Comparison of ENCODE assay signal across 2 cellular contexts in the genomic region with DNA sequence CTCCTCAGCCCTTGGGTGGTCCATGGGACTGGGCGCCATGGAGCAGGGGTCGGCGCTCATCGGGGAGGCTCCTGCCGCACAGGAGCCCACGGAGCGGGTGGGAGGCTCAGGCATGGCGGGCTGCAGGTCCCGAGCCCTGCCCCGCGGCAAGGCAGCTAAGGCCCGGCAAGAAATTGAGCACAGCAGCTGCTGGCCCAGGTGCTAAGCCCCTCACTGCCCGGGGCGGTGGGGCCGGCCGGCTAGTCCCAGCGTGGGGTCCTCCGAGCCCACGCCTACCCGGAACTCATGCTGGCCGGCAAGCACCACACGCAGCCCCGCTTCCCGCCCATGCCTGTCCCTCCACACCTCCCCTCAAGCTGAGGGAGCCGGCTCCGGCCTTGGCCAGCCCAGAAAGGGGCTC. TPM values are rescaled to one million over a fixed set of nuclear protein-coding genes. Genes with fewer than 3 reads are reported as not detected.
DNase-seq lines count a peak whose midpoint lies in the region.
"Not testable (repeated sequence)": the region's sequence is repeated elsewhere in the genome, so short reads cannot be mapped to it uniquely, and the experiment has no call there.

No MANE protein-coding gene starts in this region.

- H2BK120ac ChIP-seq in trophoblast cell (ENCODE audit: insufficient read depth, low read length, poor library complexity), result peak overlapping the region; percentile 60

- H4K8ac ChIP-seq in trophoblast cell (ENCODE audit: low read depth, low read length), result not testable (repeated sequence)

- not testable (repeated sequence) for H3K36me3 ChIP-seq in SJCRH30; trophoblast cell (ENCODE audit: control insufficient read depth in 1 of 2, insufficient read depth in 2 of 2, low read length in 2 of 2)

- DNase-seq in SJCRH30, result peak; percentile 76 to 82
- DNase-seq in trophoblast cell, result not testable (repeated sequence)

- H3K4me1 ChIP-seq in SJCRH30, result peaks cover 26% of the 10 kb centered on the region
- not testable (repeated sequence) for H3K4me1 ChIP-seq in trophoblast cell (ENCODE audit: control insufficient read depth in 1 of 2, insufficient read depth in 2 of 2, low read length in 2 of 2)

- H2BK12ac ChIP-seq in trophoblast cell (ENCODE audit: low read length), result peak overlapping the region; percentile 87

- H3K23ac ChIP-seq in trophoblast cell (ENCODE audit: low read length), result not testable (repeated sequence)

- not testable (repeated sequence) for H3K9ac ChIP-seq in trophoblast cell (ENCODE audit: low read length)

- not testable (repeated sequence) for H3K4me2 ChIP-seq in trophoblast cell (ENCODE audit: low read length)

- H3K27me3 ChIP-seq in SJCRH30; trophoblast cell (ENCODE audit: insufficient read depth, low read length): not testable (repeated sequence)

- peaks cover 32% of the 10 kb centered on the region for H3K79me1 ChIP-seq in trophoblast cell (ENCODE audit: low read length)

- H4K12ac ChIP-seq in trophoblast cell (ENCODE audit: low read depth, low read length), result not testable (repeated sequence)

- H3K79me2 ChIP-seq in trophoblast cell (ENCODE audit: control insufficient read depth, insufficient read depth, low read length, poor library complexity), result not testable (repeated sequence)

- peak overlapping the region; percentile 54 for H3K4me3 ChIP-seq in SJCRH30
- H3K4me3 ChIP-seq in trophoblast cell (ENCODE audit: low read depth, low read length), result not testable (repeated sequence)

- peak overlapping the region; percentile 86 for H2AK5ac ChIP-seq in trophoblast cell (ENCODE audit: low read length)

- H3K14ac ChIP-seq in trophoblast cell (ENCODE audit: low read length), result peak overlapping the region; percentile 89

- H3K9me3 ChIP-seq in SJCRH30 (replicated peaks); trophoblast cell (ENCODE audit: insufficient read depth, low read depth, low read length): not testable (repeated sequence)

- no CpG with 5 or more reads among the region's 26 CpGs for WGBS in trophoblast cell (ENCODE audit: extremely low coverage, insufficient coverage, insufficient read length)

- H2BK5ac ChIP-seq in trophoblast cell (ENCODE audit: low read depth, low read length, poor library complexity), result peak overlapping the region; percentile 76

- H3K27ac ChIP-seq in SJCRH30, result peak overlapping the region; percentile 4; the same call in 1 of the 2 replicates
- not testable (repeated sequence) for H3K27ac ChIP-seq in trophoblast cell (ENCODE audit: low read depth, low read length)

- peak overlapping the region; percentile 73 for H4K91ac ChIP-seq in trophoblast cell (ENCODE audit: low read depth, low read length)

- H3K18ac ChIP-seq in trophoblast cell (ENCODE audit: low read length), result not testable (repeated sequence)

- not testable (repeated sequence) for H2AFZ ChIP-seq in trophoblast cell (ENCODE audit: insufficient read depth, low read length, poor library complexity)

- H3K4ac ChIP-seq in trophoblast cell (ENCODE audit: low read depth, low read length), result peak overlapping the region; percentile 36

RNA-seq across cellular contexts. Expression of a gene that starts 14.3 kb away (rescaled TPM):
- total RNA-seq in SJCRH30 (2014; rRNA removed; shearing (Covaris generic)), result 42.7 and 43.2 TPM in 2 replicates
- 106 and 109 TPM in 2 replicates for polyA plus RNA-seq in trophoblast cell (2013)
